8 cellular contexts compared by ENCODE assay signal in the genomic region with DNA sequence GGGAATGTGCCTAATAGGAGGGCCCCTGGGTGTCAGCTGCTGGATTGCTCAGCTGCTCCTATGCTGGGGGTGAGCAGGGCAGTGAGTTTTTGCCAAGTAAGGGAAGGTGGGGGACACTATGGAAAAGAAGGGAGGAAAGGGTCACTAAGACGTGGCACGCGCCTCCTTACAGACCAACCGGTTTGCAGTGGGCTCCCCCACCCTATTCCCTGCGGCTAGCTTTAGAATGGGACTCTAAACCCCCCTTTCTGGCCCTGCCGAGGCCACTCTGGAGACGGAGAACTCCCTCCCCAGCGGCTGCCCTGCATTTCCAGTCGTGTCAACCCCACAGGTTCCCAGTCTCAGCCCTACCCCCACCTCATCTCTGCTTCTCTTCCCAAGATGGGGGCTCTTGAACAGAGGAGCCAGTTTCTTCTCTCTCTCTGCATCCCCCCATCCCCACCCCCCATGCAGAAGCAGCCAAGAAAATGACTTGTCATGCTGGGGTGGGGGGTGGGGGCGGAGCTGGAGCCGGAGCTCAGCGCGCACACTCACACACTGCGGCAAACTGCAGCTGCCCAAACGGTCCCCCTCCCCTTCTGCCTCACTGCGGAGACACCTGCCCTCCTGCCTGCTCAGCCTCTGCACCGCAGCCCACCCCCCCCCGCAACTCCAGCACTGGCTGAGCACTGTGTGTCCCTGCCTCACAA. TPM values are rescaled to one million over a fixed set of nuclear protein-coding genes. Genes with fewer than 3 reads are reported as not detected.
DNase-seq lines count a peak whose midpoint lies in the region; ATAC-seq and TF ChIP-seq lines count a peak whose summit lies in the region.

No MANE protein-coding gene starts in this region.

- H3K79me2 ChIP-seq in OCI-LY1 (ENCODE audit: insufficient read depth, low read length) = no peaks in the 10 kb centered on the region

- peaks cover 24% of the 10 kb centered on the region for H3K4me1 Mint-ChIP-seq in activated CD4-positive, alpha-beta T cell treated with anti-CD3 and anti-CD28 coated beads for 36 hours

- H2AFZ ChIP-seq in OCI-LY1 (ENCODE audit: low read length) = no peak overlapping the region
- no peak overlapping the region for H2AFZ ChIP-seq in mesenchymal stem cell (ENCODE audit: low read depth, low read length)

- WGBS in ectodermal cell, 2 experiments = 0 to 1% methylated on average over 18 of the region's 18 CpGs
- WGBS in mesenchymal stem cell = under 1% methylated on average over 17 of the region's 18 CpGs
- WGBS in thymus = under 1% methylated on average over 18 of the region's 18 CpGs

- H3K18ac ChIP-seq in mesenchymal stem cell (ENCODE audit: low read depth in 1 of 2, low read length in 2 of 2) = peak overlapping the region; percentile 70 to 73

- peak overlapping the region in 1 of 2 experiments; percentile 94 for H3K14ac ChIP-seq in mesenchymal stem cell (ENCODE audit: low read length in 2 of 2)

- H3K9me3 Mint-ChIP-seq in activated CD4-positive, alpha-beta T cell treated with anti-CD3 and anti-CD28 coated beads for 36 hours (ENCODE audit: low read depth) = no peaks in the 10 kb centered on the region

- no peak overlapping the region for H2AK5ac ChIP-seq in mesenchymal stem cell (ENCODE audit: low read length, severe bottlenecking)

- H3K9me3 ChIP-seq in OCI-LY1 (ENCODE audit: low read length) = no peaks in the 10 kb centered on the region
- H3K9me3 ChIP-seq in ectodermal cell (ENCODE audit: control insufficient read depth, low read length) = no peaks in the 10 kb centered on the region
- no peaks in the 10 kb centered on the region for H3K9me3 ChIP-seq in mesenchymal stem cell (ENCODE audit: control insufficient read depth, low read length)
- no peaks in the 10 kb centered on the region for H3K9me3 ChIP-seq in thymus (ENCODE audit: control insufficient read depth)

- POLR2A ChIA-PET in activated CD4-positive, alpha-beta T cell treated with anti-CD3 and anti-CD28 coated beads for 36 hours (lab: Charles Lee) = no interaction called here

- peak overlapping the region; percentile 27 to 78 for H2BK12ac ChIP-seq in mesenchymal stem cell (ENCODE audit: low read length in 2 of 2)

- no peak overlapping the region for H3K27ac Mint-ChIP-seq in activated CD4-positive, alpha-beta T cell treated with anti-CD3 and anti-CD28 coated beads for 36 hours

- H3K27me3 ChIP-seq in OCI-LY1 (ENCODE audit: insufficient read depth, low read length) (no peaks in the 10 kb centered on the region), ectodermal cell (ENCODE audit: control insufficient read depth, insufficient read depth, low read length, poor library complexity, severe bottlenecking) (no peaks in the 10 kb centered on the region), mesenchymal stem cell (ENCODE audit: control insufficient read depth in 1 of 2, insufficient read depth in 1 of 2, low read length in 2 of 2) (no peaks in the 10 kb centered on the region), thymus (ENCODE audit: control insufficient read depth, insufficient read depth) (no peaks in the 10 kb centered on the region)

- H4K91ac ChIP-seq in mesenchymal stem cell (ENCODE audit: low read length) = peak overlapping the region; percentile 54

- no peaks in the 10 kb centered on the region for H4K20me1 ChIP-seq in OCI-LY1 (ENCODE audit: insufficient read depth, low read length)

- H3K4me2 ChIP-seq in OCI-LY1 (ENCODE audit: low read length) (peak overlapping the region; percentile 84), mesenchymal stem cell (ENCODE audit: low read length, poor library complexity, severe bottlenecking) (peak overlapping the region; percentile 90)

- H2BK5ac ChIP-seq in mesenchymal stem cell (ENCODE audit: low read depth, low read length, poor library complexity, severe bottlenecking) = no peak overlapping the region

- CTCF ChIA-PET in activated CD4-positive, alpha-beta T cell treated with anti-CD3 and anti-CD28 coated beads for 36 hours (lab: Charles Lee) = no interaction called here

- H3K4me3 Mint-ChIP-seq in activated CD4-positive, alpha-beta T cell treated with anti-CD3 and anti-CD28 coated beads for 36 hours = peak overlapping the region; percentile 50

- H3K4me3 ChIP-seq in OCI-LY1 (ENCODE audit: low read depth, low read length, poor library complexity, severe bottlenecking) (peak overlapping the region; percentile 81), ectodermal cell (ENCODE audit: insufficient read depth, low read depth, low read length) (peak overlapping the region; percentile 58), mesenchymal stem cell (ENCODE audit: insufficient read depth in 1 of 2, low read depth in 1 of 2, low read length in 2 of 2) (peak overlapping the region; percentile 73 to 99), thymus (ENCODE audit: low read length) (peak overlapping the region; percentile 58)

- peak overlapping the region; percentile 45 for H4K8ac ChIP-seq in mesenchymal stem cell (ENCODE audit: low read length)

- no peaks in the 10 kb centered on the region for H3F3A ChIP-seq in OCI-LY1 (ENCODE audit: insufficient read depth, low read length)

- intact Hi-C loops in activated CD4-positive, alpha-beta T cell treated with anti-CD3 and anti-CD28 coated beads for 36 hours (cut with DNase I, micrococcal nuclease) = loop anchor here (5.0 to 10.0 kb wide), 2 partner anchors 36 to 257 kb away; a partner anchor contains a TSS

- H3K4me1 ChIP-seq in OCI-LY1 (ENCODE audit: insufficient read depth, low read length, severe bottlenecking) = peaks cover 38% of the 10 kb centered on the region
- peaks cover 46% of the 10 kb centered on the region for H3K4me1 ChIP-seq in ectodermal cell (ENCODE audit: control insufficient read depth, insufficient read depth, low read length)
- peaks cover 24% of the 10 kb centered on the region for H3K4me1 ChIP-seq in mesenchymal stem cell (ENCODE audit: control insufficient read depth, insufficient read depth, low read depth, low read length)
- H3K4me1 ChIP-seq in thymus (ENCODE audit: control insufficient read depth, insufficient read depth, low read length) = peaks cover 45% of the 10 kb centered on the region

- peaks cover 32% of the 10 kb centered on the region for H3K79me1 ChIP-seq in mesenchymal stem cell (replicated peaks; ENCODE audit: low read length, poor library complexity, severe bottlenecking)

- H2BK15ac ChIP-seq in mesenchymal stem cell (ENCODE audit: low read depth, poor library complexity, severe bottlenecking) = no peak overlapping the region

- peak overlapping the region; percentile 3 to 85 for H3K23ac ChIP-seq in mesenchymal stem cell (ENCODE audit: low read length in 2 of 2)

- H3K27ac ChIP-seq in OCI-LY1 (ENCODE audit: low read depth, low read length, poor library complexity, severe bottlenecking) (peak overlapping the region; percentile 71), ectodermal cell (ENCODE audit: insufficient read depth, low read depth, low read length, poor library complexity, severe bottlenecking) (no peak overlapping the region), mesenchymal stem cell (ENCODE audit: low read length, poor library complexity, severe bottlenecking) (peak overlapping the region; percentile 59), thymus (ENCODE audit: low read depth) (peak overlapping the region; percentile 68)

- H3K4ac ChIP-seq in mesenchymal stem cell (ENCODE audit: low read depth in 1 of 2, low read length in 2 of 2) = peak overlapping the region; percentile 94 to 97

- DNase-seq in activated CD4-positive, alpha-beta T cell treated with anti-CD3 and anti-CD28 coated beads for 36 hours = peak; percentile 33
- no peak for DNase-seq in activated CD4-positive, alpha-beta T cell treated with anti-CD3 and anti-CD28 coated beads for 48 hours
- peak; percentile 63 for DNase-seq in mesenchymal stem cell

- H3K9ac ChIP-seq in OCI-LY1 (ENCODE audit: low read length) = peak overlapping the region; percentile 70
- peak overlapping the region; percentile 96 for H3K9ac ChIP-seq in mesenchymal stem cell (ENCODE audit: low read length)

- peaks cover 22% of the 10 kb centered on the region for H3K27me3 Mint-ChIP-seq in activated CD4-positive, alpha-beta T cell treated with anti-CD3 and anti-CD28 coated beads for 36 hours

- peak overlapping the region; percentile 40 for H2BK120ac ChIP-seq in mesenchymal stem cell (ENCODE audit: low read depth, low read length)

- TF ChIP-seq CTCF in OCI-LY1 (IDR thresholded peaks at IDR 0.05; ENCODE audit: low read length) = no peak

- H3K9me2 ChIP-seq in OCI-LY1 (ENCODE audit: low read depth, low read length) = no peaks in the 10 kb centered on the region

- H3K36me3 ChIP-seq in OCI-LY1 (ENCODE audit: insufficient read depth, low read length) = peaks cover 12% of the 10 kb centered on the region; the same call in 1 of the 2 replicates
- H3K36me3 ChIP-seq in ectodermal cell (ENCODE audit: control insufficient read depth, insufficient read depth, low read length) = peaks cover 21% of the 10 kb centered on the region
- peaks cover 27 to 35% of the 10 kb centered on the region in 2 experiments for H3K36me3 ChIP-seq in mesenchymal stem cell (ENCODE audit: control insufficient read depth in 1 of 2, insufficient read depth in 2 of 2, low read depth in 1 of 2, low read length in 2 of 2)
- H3K36me3 ChIP-seq in thymus (ENCODE audit: control insufficient read depth, insufficient read depth) = peaks cover 30% of the 10 kb centered on the region

- H3K36me3 Mint-ChIP-seq in activated CD4-positive, alpha-beta T cell treated with anti-CD3 and anti-CD28 coated beads for 36 hours (ENCODE audit: low read depth) = no peaks in the 10 kb centered on the region

- peak; percentile 53 for ATAC-seq in activated CD4-positive, alpha-beta T cell treated with anti-CD3 and anti-CD28 coated beads for 36 hours
- ATAC-seq in GM18517 (IDR thresholded peaks at IDR 0.05; ENCODE audit: unreplicated experiment) = no peak
- no peak for ATAC-seq in GM18873 (IDR thresholded peaks at IDR 0.05; ENCODE audit: low FRiP score, unreplicated experiment)

RNA-seq across cellular contexts. Expression of a gene that starts 0.8 kb away (rescaled TPM):
- 1 to 10 TPM; 1.3 TPM for total RNA-seq in activated CD4-positive, alpha-beta T cell treated with anti-CD3 and anti-CD28 coated beads for 36 hours
- 16.3 TPM for polyA plus RNA-seq in ectodermal cell (2013, experiment 1 of 4)
- 18.3 TPM for polyA plus RNA-seq in ectodermal cell (2013, experiment 2 of 4)
- polyA plus RNA-seq in ectodermal cell (2013, experiment 3 of 4) = 12.9 TPM
- 15.3 TPM for polyA plus RNA-seq in ectodermal cell (2013, experiment 4 of 4)
- polyA plus RNA-seq in mesenchymal stem cell (2013, experiment 1 of 2) = 40.8 TPM
- 38.2 TPM for polyA plus RNA-seq in mesenchymal stem cell (2013, experiment 2 of 2)
- polyA plus RNA-seq in thymus = 3.6 TPM

RNA-seq across cellular contexts. Expression of a gene that starts 25.3 kb away (rescaled TPM):
- 10 to 100 TPM; 22.4 to 23.9 TPM for total RNA-seq in activated CD4-positive, alpha-beta T cell treated with anti-CD3 and anti-CD28 coated beads for 36 hours
- 88.3 TPM for polyA plus RNA-seq in ectodermal cell (2013, experiment 1 of 4)
- 101 TPM for polyA plus RNA-seq in ectodermal cell (2013, experiment 2 of 4)
- 61.1 TPM for polyA plus RNA-seq in ectodermal cell (2013, experiment 3 of 4)
- polyA plus RNA-seq in ectodermal cell (2013, experiment 4 of 4) = 65.0 TPM
- polyA plus RNA-seq in mesenchymal stem cell (2013, experiment 1 of 2) = 25.7 TPM
- 21.9 TPM for polyA plus RNA-seq in mesenchymal stem cell (2013, experiment 2 of 2)
- 17.5 TPM for polyA plus RNA-seq in thymus
